ENCODE assay signal across 8 cellular contexts in the genomic region with DNA sequence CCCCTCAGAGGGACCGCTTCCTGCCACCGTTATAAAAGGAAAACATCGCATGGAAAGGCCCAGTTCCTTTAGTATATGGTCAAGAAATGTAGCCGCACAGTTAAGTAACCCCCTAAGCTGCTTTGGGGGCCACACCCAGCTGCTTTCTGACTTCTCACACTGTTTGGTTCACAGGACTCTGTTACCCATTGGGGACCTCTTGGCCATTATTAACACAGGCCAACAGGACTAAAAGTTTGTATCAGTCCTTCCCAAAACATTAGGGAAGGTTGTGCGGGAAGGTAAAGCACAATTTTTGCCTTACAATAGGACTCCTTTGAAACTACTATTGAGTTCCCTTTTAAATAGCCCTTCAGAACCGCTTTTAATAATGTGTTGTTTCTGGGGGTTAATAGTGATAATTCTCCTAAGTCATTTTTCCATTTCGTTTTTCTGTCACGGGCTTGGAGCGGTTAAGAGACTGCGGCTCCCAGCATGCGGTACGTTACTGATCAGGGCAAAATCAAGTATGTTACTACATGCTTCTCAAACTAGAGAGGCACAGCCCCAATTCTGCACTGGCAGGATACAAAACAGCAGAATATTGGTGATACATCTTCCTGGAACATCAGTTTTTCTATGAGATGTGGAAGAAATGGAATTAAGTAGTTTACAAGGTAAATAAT. TPM values are rescaled to one million over a fixed set of nuclear protein-coding genes. Genes with fewer than 3 reads are reported as not detected.
DNase-seq lines count a peak whose midpoint lies in the region; ATAC-seq and TF ChIP-seq lines count a peak whose summit lies in the region.

No MANE protein-coding gene starts in this region.

- ATAC-seq in HG03159 (IDR thresholded peaks at IDR 0.05; ENCODE audit: unreplicated experiment), result no peak

- TF ChIP-seq POLR2A in suprapubic skin (IDR thresholded peaks at IDR 0.05), result no peak

- H3K9ac ChIP-seq in iPS-18a (ENCODE audit: low read length), result peak overlapping the region; percentile 72

- peak overlapping the region; percentile 90 for H3K4me3 Mint-ChIP-seq in activated naive CD4-positive, alpha-beta T cell treated with anti-CD3 and anti-CD28 coated beads for 36 hours
- H3K4me3 Mint-ChIP-seq in activated CD4-positive, alpha-beta memory T cell treated with anti-CD3 and anti-CD28 coated beads for 36 hours, result peak overlapping the region; percentile 86

- no peaks in the 10 kb centered on the region for H3K9me3 Mint-ChIP-seq in activated naive CD4-positive, alpha-beta T cell treated with anti-CD3 and anti-CD28 coated beads for 36 hours
- H3K9me3 Mint-ChIP-seq in activated CD4-positive, alpha-beta memory T cell treated with anti-CD3 and anti-CD28 coated beads for 36 hours, result no peaks in the 10 kb centered on the region

- POLR2A ChIA-PET in activated CD4-positive, alpha-beta memory T cell treated with anti-CD3 and anti-CD28 coated beads for 36 hours (lab: Charles Lee), result interaction anchor here (1.2 kb wide), 1 partner anchor 256 kb away, joined by 4 read pairs; a partner anchor contains a TSS

- H3K4me3 ChIP-seq in iPS-18a (ENCODE audit: low read length) (peak overlapping the region; percentile 93), suprapubic skin (peak overlapping the region; percentile 60)

- H3K4me1 ChIP-seq in iPS-18a (ENCODE audit: control insufficient read depth, low read depth, low read length) (no peaks in the 10 kb centered on the region), suprapubic skin (peaks cover 12% of the 10 kb centered on the region)

- H3K27me3 ChIP-seq in iPS-18a (ENCODE audit: control insufficient read depth, insufficient read depth, low read length) (no peaks in the 10 kb centered on the region), suprapubic skin (no peaks in the 10 kb centered on the region)

- H3K27ac Mint-ChIP-seq in activated naive CD4-positive, alpha-beta T cell treated with anti-CD3 and anti-CD28 coated beads for 36 hours, result peak overlapping the region; percentile 91
- peak overlapping the region; percentile 95 for H3K27ac Mint-ChIP-seq in activated CD4-positive, alpha-beta memory T cell treated with anti-CD3 and anti-CD28 coated beads for 36 hours

- TF ChIP-seq EP300 in suprapubic skin (IDR thresholded peaks at IDR 0.05), result no peak

- H3K9me3 ChIP-seq in iPS-18a (ENCODE audit: control insufficient read depth, low read depth, low read length), result no peaks in the 10 kb centered on the region
- no peaks in the 10 kb centered on the region for H3K9me3 ChIP-seq in suprapubic skin

- CTCF ChIA-PET in activated naive CD4-positive, alpha-beta T cell treated with anti-CD3 and anti-CD28 coated beads for 36 hours (lab: Charles Lee), result interaction anchor here (0.6 to 1.5 kb wide), 4 partner anchors 11 to 162 kb away, joined by 4 to 5 read pairs (median 4); no protein-coding TSS in a partner anchor
- CTCF ChIA-PET in activated CD4-positive, alpha-beta memory T cell treated with anti-CD3 and anti-CD28 coated beads for 36 hours (lab: Charles Lee), result interaction anchor here (1.0 to 2.0 kb wide), 3 partner anchors 14 to 62 kb away, joined by 3 to 14 read pairs (median 3); no protein-coding TSS in a partner anchor

- no peak for TF ChIP-seq CTCF in suprapubic skin (IDR thresholded peaks at IDR 0.05)

- H3K27ac ChIP-seq in iPS-18a (ENCODE audit: low read length), result no peak overlapping the region
- H3K27ac ChIP-seq in suprapubic skin, result peak overlapping the region; percentile 85

- intact Hi-C loops in activated naive CD4-positive, alpha-beta T cell treated with anti-CD3 and anti-CD28 coated beads for 36 hours (cut with micrococcal nuclease), result loop anchor here (1.0 to 10.0 kb wide), 5 partner anchors 26 to 950 kb away; a partner anchor contains a TSS
- intact Hi-C loops in activated CD4-positive, alpha-beta memory T cell treated with anti-CD3 and anti-CD28 coated beads for 36 hours (cut with micrococcal nuclease), result loop anchor here (1.0 to 5.0 kb wide), 3 partner anchors 62 to 367 kb away; no protein-coding TSS in a partner anchor

- DNase-seq in activated naive CD4-positive, alpha-beta T cell treated with anti-CD3 and anti-CD28 coated beads for 36 hours, result no peak
- DNase-seq in activated naive CD4-positive, alpha-beta T cell treated with Interleukin-2 at 50 U/mL for 16 hours, result no peak
- no peak for DNase-seq in activated CD4-positive, alpha-beta memory T cell treated with anti-CD3 and anti-CD28 coated beads for 36 hours
- DNase-seq in suprapubic skin (ENCODE audit: low spot score in 2 of 2) (no peak), cortex of kidney (lab: John Stamatoyannopoulos, UW) (no peak)
- DNase-seq in stimulated activated CD8-positive, alpha-beta memory T cell treated with anti-CD3 and anti-CD28 coated beads, Interleukin-4, amount 100 ng/mL, for 48 hours, result no peak

- H3K36me3 Mint-ChIP-seq in activated naive CD4-positive, alpha-beta T cell treated with anti-CD3 and anti-CD28 coated beads for 36 hours (ENCODE audit: low read depth), result peaks cover 12% of the 10 kb centered on the region
- H3K36me3 Mint-ChIP-seq in activated CD4-positive, alpha-beta memory T cell treated with anti-CD3 and anti-CD28 coated beads for 36 hours, result peaks cover 12% of the 10 kb centered on the region

- no peaks in the 10 kb centered on the region for H3K36me3 ChIP-seq in iPS-18a (ENCODE audit: control insufficient read depth, low read depth, low read length)
- H3K36me3 ChIP-seq in suprapubic skin, result no peaks in the 10 kb centered on the region

- 44% methylated on average over 12 of the region's 12 CpGs for WGBS in suprapubic skin

- no peaks in the 10 kb centered on the region for H3K27me3 Mint-ChIP-seq in activated naive CD4-positive, alpha-beta T cell treated with anti-CD3 and anti-CD28 coated beads for 36 hours (ENCODE audit: low read depth)
- no peaks in the 10 kb centered on the region for H3K27me3 Mint-ChIP-seq in activated CD4-positive, alpha-beta memory T cell treated with anti-CD3 and anti-CD28 coated beads for 36 hours

- H3K4me1 Mint-ChIP-seq in activated naive CD4-positive, alpha-beta T cell treated with anti-CD3 and anti-CD28 coated beads for 36 hours (ENCODE audit: low read depth), result peaks cover 11% of the 10 kb centered on the region
- H3K4me1 Mint-ChIP-seq in activated CD4-positive, alpha-beta memory T cell treated with anti-CD3 and anti-CD28 coated beads for 36 hours (ENCODE audit: low read depth), result peaks cover 9% of the 10 kb centered on the region

RNA-seq across cellular contexts. Expression of a gene that starts 0.7 kb away (rescaled TPM):
- 1 to 10 TPM; 8.2 to 9.8 TPM for total RNA-seq in activated naive CD4-positive, alpha-beta T cell treated with anti-CD3 and anti-CD28 coated beads for 36 hours
- total RNA-seq in activated CD4-positive, alpha-beta memory T cell treated with anti-CD3 and anti-CD28 coated beads for 36 hours, result 1 to 10 TPM; 6.0 to 6.4 TPM
- 10 to 100 TPM in 2 of 4 donors, 1 to 10 TPM in 2; 4.6 to 11.7 (median 9.0) TPM for total RNA-seq in suprapubic skin
